12 cellular contexts compared by ENCODE assay signal in genomic region chr11:120527111-120527748, GRCh38. TPM values are rescaled to one million over a fixed set of nuclear protein-coding genes. Genes with fewer than 3 reads are reported as not detected.
DNase-seq lines count a peak whose midpoint lies in the region; ATAC-seq lines count a peak whose summit lies in the region.
"Had no signal": no experiment of that assay in that cellular context is flagged by ENCODE, and none has a peak within 500 bp of the region (broad histone marks: within the 10 kb centered on the region; RNA-seq: fewer than 3 reads in every experiment).

No MANE protein-coding gene starts in this region.

- no peak overlapping the region for H3K27ac ChIP-seq in neuronal stem cell (replicated peaks; ENCODE audit: low read length)

- no peak for ATAC-seq in activated naive CD8-positive, alpha-beta T cell treated with anti-CD3 and anti-CD28 coated beads, Interleukin-2, amount 50 U/mL, for 24 hours
- ATAC-seq: activated CD8-positive, alpha-beta memory T cell treated with anti-CD3 and anti-CD28 coated beads, Interleukin-2, amount 10 ng/mL, durations not matched to agents 7 days and 5 days; HCT116; T-cell had no signal

- H3K4me2 ChIP-seq in neuronal stem cell (ENCODE audit: insufficient read depth, low read length, poor library complexity, severe bottlenecking): no peak overlapping the region

- H3K4ac ChIP-seq in neuronal stem cell (ENCODE audit: low read length): no peak overlapping the region

- no CpG with 5 or more reads among the region's 16 CpGs for WGBS in neuronal stem cell (ENCODE audit: extremely low coverage in 2 of 2, insufficient read length in 2 of 2, insufficient replicate concordance in 1 of 2), 2 donors

- peak overlapping the region; percentile 9 for H2AFZ ChIP-seq in neuronal stem cell (ENCODE audit: low read length)

- peak overlapping the region; percentile 58 for H2AK5ac ChIP-seq in neuronal stem cell (ENCODE audit: low read depth, low read length)

- no peaks in the 10 kb centered on the region for H3K9me3 ChIP-seq in neuronal stem cell (replicated peaks in 1 of 2; ENCODE audit: control insufficient read depth in 2 of 2, insufficient read depth in 1 of 2, low read depth in 1 of 2, low read length in 2 of 2)

- no peak overlapping the region for H3K14ac ChIP-seq in neuronal stem cell (ENCODE audit: low read length)

- H3K9me3 Mint-ChIP-seq in activated naive CD8-positive, alpha-beta T cell treated with anti-CD3 and anti-CD28 coated beads, Interleukin-2, amount 50 U/mL, for 24 hours: no peaks in the 10 kb centered on the region

- no peak overlapping the region for H3K9ac ChIP-seq in neuronal stem cell (ENCODE audit: low read depth, low read length, poor library complexity)

- H2BK12ac ChIP-seq in neuronal stem cell (ENCODE audit: low read length): no peak overlapping the region

- H4K91ac ChIP-seq in neuronal stem cell (ENCODE audit: low read depth, low read length, poor library complexity): no peak overlapping the region

- no peak overlapping the region for H2BK120ac ChIP-seq in neuronal stem cell (ENCODE audit: low read depth, low read length)

- H3K27me3 Mint-ChIP-seq in activated naive CD8-positive, alpha-beta T cell treated with anti-CD3 and anti-CD28 coated beads, Interleukin-2, amount 50 U/mL, for 24 hours: peaks cover 30% of the 10 kb centered on the region

- H3K27ac Mint-ChIP-seq in activated naive CD8-positive, alpha-beta T cell treated with anti-CD3 and anti-CD28 coated beads, Interleukin-2, amount 50 U/mL, for 24 hours: no peak overlapping the region
- H3K27ac Mint-ChIP-seq: activated CD8-positive, alpha-beta memory T cell treated with anti-CD3 and anti-CD28 coated beads, Interleukin-2, amount 10 ng/mL, durations not matched to agents 7 days and 5 days; T-cell had no signal

- peak overlapping the region; percentile 86 for H3K18ac ChIP-seq in neuronal stem cell (ENCODE audit: low read length)

- no peak overlapping the region for H4K8ac ChIP-seq in neuronal stem cell (ENCODE audit: low read depth, low read length)

- peaks cover 0 to 5% (median 0%) of the 10 kb centered on the region in 3 experiments for H3K27me3 ChIP-seq in neuronal stem cell (ENCODE audit: control insufficient read depth in 3 of 3, insufficient read depth in 3 of 3, low read depth in 1 of 3, low read length in 3 of 3)

- peaks cover 11 to 13% of the 10 kb centered on the region in 2 donors for H3K4me1 ChIP-seq in neuronal stem cell (ENCODE audit: control insufficient read depth in 2 of 2, insufficient read depth in 1 of 2, low read depth in 1 of 2, low read length in 2 of 2)

- no peak overlapping the region for H2BK15ac ChIP-seq in neuronal stem cell (ENCODE audit: low read length)

- no peak overlapping the region for H3K4me3 Mint-ChIP-seq in activated naive CD8-positive, alpha-beta T cell treated with anti-CD3 and anti-CD28 coated beads, Interleukin-2, amount 50 U/mL, for 24 hours
- H3K4me3 Mint-ChIP-seq: activated CD8-positive, alpha-beta memory T cell treated with anti-CD3 and anti-CD28 coated beads, Interleukin-2, amount 10 ng/mL, durations not matched to agents 7 days and 5 days; T-cell had no signal

- no peak overlapping the region for H3K23ac ChIP-seq in neuronal stem cell (ENCODE audit: low read depth, low read length, poor library complexity)

- no peaks in the 10 kb centered on the region for H3K36me3 ChIP-seq in neuronal stem cell (replicated peaks in 1 of 2; ENCODE audit: control insufficient read depth in 2 of 2, insufficient read depth in 2 of 2, low read length in 2 of 2)

- DNase-seq in ELR (ENCODE audit: low read depth): peak; percentile 40
- DNase-seq in NCI-H345 treated with DMSO at 0.1 percent for 48 hours (lab: John Stamatoyannopoulos, UW; ENCODE audit: unreplicated experiment): peak; percentile 77
- DNase-seq in fibroblast of peridontal ligament (ENCODE audit: extremely low read depth): peak; percentile 63
- no peak for DNase-seq in neuronal stem cell (ENCODE audit: low spot score)
- DNase-seq in activated effector memory CD4-positive, alpha-beta T cell treated with anti-CD3 and anti-CD28 coated beads, Interleukin-2, amount 50 U/mL, for 16 hours: no peak
- DNase-seq in HUDEP-2 (lab: John Stamatoyannopoulos, UW; ENCODE audit: unreplicated experiment in 76 of 76): no peak
- no peak for DNase-seq in activated naive CD8-positive, alpha-beta T cell treated with anti-CD3 and anti-CD28 coated beads, Interleukin-2, amount 50 U/mL, for 24 hours
- DNase-seq in effector CD8-positive, alpha-beta T cell (lab: John Stamatoyannopoulos, UW): no peak
- DNase-seq: activated CD8-positive, alpha-beta memory T cell treated with anti-CD3 and anti-CD28 coated beads, Interleukin-2, amount 10 ng/mL, durations not matched to agents 7 days and 5 days; NCI-H2081 treated with DMSO at 0.1 percent for 48 hours; T-cell had no signal

- H3K4me3 ChIP-seq in neuronal stem cell (ENCODE audit: low read length in 2 of 2): no peak overlapping the region

- H3K4me1 Mint-ChIP-seq in activated naive CD8-positive, alpha-beta T cell treated with anti-CD3 and anti-CD28 coated beads, Interleukin-2, amount 50 U/mL, for 24 hours: no peaks in the 10 kb centered on the region
- H3K4me1 Mint-ChIP-seq: activated CD8-positive, alpha-beta memory T cell treated with anti-CD3 and anti-CD28 coated beads, Interleukin-2, amount 10 ng/mL, durations not matched to agents 7 days and 5 days; T-cell had no signal

- H3K36me3 Mint-ChIP-seq in activated naive CD8-positive, alpha-beta T cell treated with anti-CD3 and anti-CD28 coated beads, Interleukin-2, amount 50 U/mL, for 24 hours (ENCODE audit: low read depth): no peaks in the 10 kb centered on the region
- H3K36me3 Mint-ChIP-seq: activated CD8-positive, alpha-beta memory T cell treated with anti-CD3 and anti-CD28 coated beads, Interleukin-2, amount 10 ng/mL, durations not matched to agents 7 days and 5 days; T-cell had no signal

- H2BK5ac ChIP-seq in neuronal stem cell (ENCODE audit: low read length): no peak overlapping the region

- H3K79me1 ChIP-seq in neuronal stem cell (ENCODE audit: low read depth, low read length): no peaks in the 10 kb centered on the region

RNA-seq across cellular contexts. Expression of gene GRIK4, which starts 15.7 kb away (rescaled TPM):
- 0.66 TPM for polyA plus RNA-seq in neuronal stem cell (2013, experiment 1 of 2)
- polyA plus RNA-seq in neuronal stem cell (2013, experiment 2 of 2): 0.66 TPM

Comparison
In these comparisons a context has a peak if more than half of its experiments do, and no peak if none do; other contexts are left out.
1. DNase-seq: peak in ELR (single experiment), NCI-H345 treated with DMSO at 0.1 percent for 48 hours (single experiment) and fibroblast of peridontal ligament (single experiment); none in neuronal stem cell (single experiment), activated effector memory CD4-positive, alpha-beta T cell treated with anti-CD3 and anti-CD28 coated beads, Interleukin-2, amount 50 U/mL, for 16 hours (single experiment), HUDEP-2 (0 of 76), activated naive CD8-positive, alpha-beta T cell treated with anti-CD3 and anti-CD28 coated beads, Interleukin-2, amount 50 U/mL, for 24 hours (single experiment) and effector CD8-positive, alpha-beta T cell (single experiment).